ENCODE assay signal across 2 cellular contexts in genomic region chr18:53710080-53710479, GRCh38.
A peak's percentile ranks its signal among the peaks of the same experiment; 100 is the strongest.
TF ChIP-seq lines count a peak whose summit lies in the region.

No MANE protein-coding gene starts in this region.

TF ChIP-seq in HepG2, 621 proteins besides CTCF, POLR2A, EP300 and RAD21 (continued from another document):
- no peak for TF ChIP-seq ZNF503 (CRISPR knock-in tag; IDR thresholded peaks at IDR 0.05)

TF ChIP-seq in GM23338, 12 proteins besides CTCF, POLR2A, EP300 and RAD21:
- TF ChIP-seq ZNF462 (CRISPR knock-in tag; IDR thresholded peaks at IDR 0.05): no peak
- TF ChIP-seq CREB1 (CRISPR knock-in tag; IDR thresholded peaks at IDR 0.05; ENCODE audit: low read depth): no peak
- no peak for TF ChIP-seq JUNB (IDR thresholded peaks at IDR 0.05; ENCODE audit: unreplicated experiment)
- TF ChIP-seq ZNF331 (CRISPR knock-in tag; IDR thresholded peaks at IDR 0.05; ENCODE audit: low read depth): peak; percentile 93
- TF ChIP-seq EZH2phosphoT487 (IDR thresholded peaks at IDR 0.05; ENCODE audit: unreplicated experiment): no peak
- TF ChIP-seq ZNF114 (CRISPR knock-in tag; IDR thresholded peaks at IDR 0.05): no peak
- no peak for TF ChIP-seq NANOG (IDR thresholded peaks at IDR 0.05; ENCODE audit: borderline replicate concordance)
